Comparison of ENCODE assay signal across 9 cellular contexts in genomic region chr13:49858183-49858856, GRCh38.
DNase-seq lines count a peak whose midpoint lies in the region; ATAC-seq and TF ChIP-seq lines count a peak whose summit lies in the region.
"Had no signal": no experiment of that assay in that cellular context is flagged by ENCODE, and none has a peak within 500 bp of the region (broad histone marks: within the 10 kb centered on the region; RNA-seq: fewer than 3 reads in every experiment).

No MANE protein-coding gene starts in this region.

- 65 to 68% methylated on average over 3 of the region's 3 CpGs for WGBS in tibial nerve, 2 donors

- peaks cover 19% of the 10 kb centered on the region for H3K36me3 Mint-ChIP-seq in HFFc6 (ENCODE audit: low read depth)
- peaks cover 27% of the 10 kb centered on the region for H3K36me3 Mint-ChIP-seq in WTC11
- H3K36me3 Mint-ChIP-seq: activated naive CD4-positive, alpha-beta T cell treated with anti-CD3 and anti-CD28 coated beads, Interleukin-2, amount 50 U/mL, for 72 hours had no signal

- ATAC-seq in WTC11 = no peak
- no peak for ATAC-seq in GM21381 (IDR thresholded peaks at IDR 0.05; ENCODE audit: unreplicated experiment)
- ATAC-seq: activated naive CD4-positive, alpha-beta T cell treated with anti-CD3 and anti-CD28 coated beads, Interleukin-2, amount 50 U/mL, for 72 hours had no signal

- H3K27me3 ChIP-seq in kidney epithelial cell (ENCODE audit: control insufficient read depth, insufficient read depth, low read length) (no peaks in the 10 kb centered on the region), tibial nerve (no peaks in the 10 kb centered on the region)

- H3K4me3 ChIP-seq in kidney epithelial cell (ENCODE audit: low read depth, low read length) = no peak overlapping the region
- no peak overlapping the region for H3K4me3 ChIP-seq in tibial nerve
- no peak overlapping the region for H3K4me3 ChIP-seq in coronary artery

- H3K9me3 ChIP-seq in tibial nerve = peaks cover 0 to 10% (median under 1%) of the 10 kb centered on the region in 4 donors

- H3K27ac Mint-ChIP-seq in HFFc6 (peak overlapping the region; percentile 96), WTC11 (no peak overlapping the region)
- H3K27ac Mint-ChIP-seq: activated naive CD4-positive, alpha-beta T cell treated with anti-CD3 and anti-CD28 coated beads, Interleukin-2, amount 50 U/mL, for 72 hours had no signal

- no peak for TF ChIP-seq CTCF in HFFc6 (IDR thresholded peaks at IDR 0.05)
- TF ChIP-seq CTCF in WTC11 (IDR thresholded peaks at IDR 0.05) = no peak
- no peak for TF ChIP-seq CTCF in kidney epithelial cell (IDR thresholded peaks at IDR 0.05; ENCODE audit: insufficient read depth, low read length, poor library complexity, severe bottlenecking)
- no peak for TF ChIP-seq CTCF in tibial nerve (IDR thresholded peaks at IDR 0.05)
- no peak for TF ChIP-seq CTCF in coronary artery (IDR thresholded peaks at IDR 0.05)

- peak; percentile 28 to 65 for TF ChIP-seq EP300 in tibial nerve (IDR thresholded peaks at IDR 0.05)

- peaks cover 0 to 10% (median 0%) of the 10 kb centered on the region in 4 donors for H3K4me1 ChIP-seq in tibial nerve

- peak overlapping the region; percentile 76 for H3K4me3 Mint-ChIP-seq in HFFc6
- no peak overlapping the region for H3K4me3 Mint-ChIP-seq in WTC11

- POLR2A ChIA-PET in WTC11 (lab: Charles Lee) = interaction anchor here (0.6 kb wide), 1 partner anchor 58 kb away, joined by 4 read pairs; no protein-coding TSS in a partner anchor

- H3K27me3 Mint-ChIP-seq in HFFc6 (ENCODE audit: insufficient read depth) = no peaks in the 10 kb centered on the region; the same call in 1 of the 2 replicates
- no peaks in the 10 kb centered on the region for H3K27me3 Mint-ChIP-seq in WTC11 (ENCODE audit: low read depth)

- H3K36me3 ChIP-seq in kidney epithelial cell (ENCODE audit: control insufficient read depth, insufficient read depth, low read length) (no peaks in the 10 kb centered on the region), tibial nerve (no peaks in the 10 kb centered on the region)

- peaks cover 30% of the 10 kb centered on the region for H3K4me1 Mint-ChIP-seq in HFFc6 (ENCODE audit: low read depth)
- H3K4me1 Mint-ChIP-seq in WTC11 = no peaks in the 10 kb centered on the region

- H3K9me3 Mint-ChIP-seq in HFFc6 = peaks cover 27% of the 10 kb centered on the region
- H3K9me3 Mint-ChIP-seq in WTC11 = peaks cover 41% of the 10 kb centered on the region

- DNase-seq in HFFc6 = peak; percentile 94
- no peak for DNase-seq in WTC11 (ENCODE audit: low spot score)
- peak; percentile 76 for DNase-seq in kidney epithelial cell (ENCODE audit: low read depth)
- DNase-seq in tibial nerve (ENCODE audit: low spot score in 2 of 2) = no peak
- DNase-seq in coronary artery (ENCODE audit: low spot score) = no peak
- DNase-seq in NCI-H524 (lab: John Stamatoyannopoulos, UW) = no peak
- DNase-seq: occipital lobe had no signal

- CTCF ChIA-PET in WTC11 (lab: Charles Lee) = interaction anchor here (1.2 kb wide), 1 partner anchor 51 kb away, joined by 3 read pairs; no protein-coding TSS in a partner anchor

- TF ChIP-seq POLR2A in tibial nerve (IDR thresholded peaks at IDR 0.05) = no peak

- peak overlapping the region in 2 of 4 donors; percentile 43 to 76 for H3K27ac ChIP-seq in tibial nerve
- peak overlapping the region in 1 of 2 donors; percentile 43 for H3K27ac ChIP-seq in coronary artery

TF ChIP-seq in WTC11, 78 proteins besides CTCF, POLR2A, EP300 and RAD21:
- TF ChIP-seq SMAD3 (CRISPR knock-in tag; IDR thresholded peaks at IDR 0.05; ENCODE audit: borderline replicate concordance) = no peak
- no peak for TF ChIP-seq ESRRA (CRISPR knock-in tag; IDR thresholded peaks at IDR 0.05; ENCODE audit: borderline replicate concordance)
- peak; percentile 54; the same call in 1 of the 2 replicates for TF ChIP-seq GABPB1 (CRISPR knock-in tag; IDR thresholded peaks at IDR 0.05)
- TF ChIP-seq ZNF121 (CRISPR knock-in tag; IDR thresholded peaks at IDR 0.05) = no peak

Comparison
In these comparisons a context has a peak if more than half of its experiments do, and no peak if none do; other contexts are left out.
1. DNase-seq: peak in HFFc6 (single experiment) and kidney epithelial cell (single experiment); none in WTC11 (single experiment), tibial nerve (0 of 2), coronary artery (single experiment) and NCI-H524 (0 of 2).